In genomic region chr5:55319481-55319880, GRCh38 we compare ENCODE assay signal across 35 cellular contexts.
"Had no signal": no experiment of that assay in that cellular context is flagged by ENCODE, and none has a peak within 500 bp of the region (broad histone marks: within the 10 kb centered on the region; RNA-seq: fewer than 3 reads in every experiment).

No MANE protein-coding gene starts in this region.

- H3K27me3 ChIP-seq: breast epithelium, esophagus squamous epithelium, pancreas, sigmoid colon, tibial nerve had no signal

- H3K27ac Mint-ChIP-seq: activated naive CD4-positive, alpha-beta T cell treated with anti-CD3 and anti-CD28 coated beads, Interleukin-2, amount 10 ng/mL, durations not matched to agents 7 days and 5 days; activated naive CD8-positive, alpha-beta T cell treated with anti-CD3 and anti-CD28 coated beads, Interleukin-2, amount 10 ng/mL, durations not matched to agents 7 days and 5 days; activated T-helper 1 cell treated with anti-CD3 and anti-CD28 coated beads, Interleukin-12 subunit alpha, Interleukin-12 subunit beta, Interleukin-2, Interleukin-4 antibody, amounts not matched to agents 30 ng/mL and 10 ng/mL and 1 ng/mL, durations not matched to agents 14 hours and 24 hours and 36 hours; stimulated activated effector memory CD8-positive, alpha-beta T cell treated with anti-CD3 and anti-CD28 coated beads, Interleukin-12 subunit alpha, Interleukin-12 subunit beta, amount 100 ng/mL, for 72 hours; stimulated activated naive CD8-positive, alpha-beta T cell treated with anti-CD3 and anti-CD28 coated beads, Interleukin-15, Interleukin-2, amounts not matched to agents 100 ng/mL and 50 ng/mL, for 24 hours; T-helper 1 cell treated with Interleukin-12 subunit alpha and Interleukin-12 subunit beta and Interleukin-4 antibody, amounts not matched to agents 30 μg/mL and 1 μg/mL, for 36 hours had no signal

- H3K36me3 ChIP-seq: breast epithelium, pancreas, prostate gland, sigmoid colon had no signal

- H3K27ac ChIP-seq: breast epithelium, epithelial cell of prostate, esophagus squamous epithelium, pancreas, prostate gland, tibial nerve, VCaP had no signal

- H3K9me3 Mint-ChIP-seq: central memory CD8-positive, alpha-beta T cell; stimulated activated effector memory CD8-positive, alpha-beta T cell treated with anti-CD3 and anti-CD28 coated beads, Interleukin-12 subunit alpha, Interleukin-12 subunit beta, amount 100 ng/mL, for 72 hours had no signal

- H3K4me1 ChIP-seq: breast epithelium, prostate gland had no signal

- H3K4me3 Mint-ChIP-seq: activated naive CD4-positive, alpha-beta T cell treated with anti-CD3 and anti-CD28 coated beads, Interleukin-2, amount 10 ng/mL, durations not matched to agents 7 days and 5 days; activated naive CD8-positive, alpha-beta T cell treated with anti-CD3 and anti-CD28 coated beads, Interleukin-2, amount 10 ng/mL, durations not matched to agents 7 days and 5 days; activated T-helper 1 cell treated with anti-CD3 and anti-CD28 coated beads, Interleukin-12 subunit alpha, Interleukin-12 subunit beta, Interleukin-2, Interleukin-4 antibody, amounts not matched to agents 30 ng/mL and 10 ng/mL and 1 ng/mL, durations not matched to agents 14 hours and 24 hours and 36 hours; central memory CD8-positive, alpha-beta T cell; naive thymus-derived CD8-positive, alpha-beta T cell; neural crest cell; stimulated activated effector memory CD8-positive, alpha-beta T cell treated with anti-CD3 and anti-CD28 coated beads, Interleukin-12 subunit alpha, Interleukin-12 subunit beta, amount 100 ng/mL, for 72 hours; stimulated activated naive CD8-positive, alpha-beta T cell treated with anti-CD3 and anti-CD28 coated beads, Interleukin-15, Interleukin-2, amounts not matched to agents 100 ng/mL and 50 ng/mL, for 24 hours; T-helper 1 cell treated with Interleukin-12 subunit alpha and Interleukin-12 subunit beta and Interleukin-4 antibody, amounts not matched to agents 30 μg/mL and 1 μg/mL, for 36 hours had no signal

- ATAC-seq: activated CD4-positive, CD25-positive, alpha-beta regulatory T cell treated with anti-CD3 and anti-CD28 coated beads, Interleukin-2, amount 50 U/mL, for 24 hours; left cardiac atrium; left ventricle myocardium superior; naive thymus-derived CD8-positive, alpha-beta T cell; pancreas; stimulated activated effector memory CD8-positive, alpha-beta T cell treated with anti-CD3 and anti-CD28 coated beads, Interleukin-12 subunit alpha, Interleukin-12 subunit beta, amount 100 ng/mL, for 72 hours had no signal

- DNase-seq: activated CD4-positive, alpha-beta T cell treated with anti-CD3 and anti-CD28 coated beads for 48 hours; activated CD4-positive, alpha-beta T cell treated with anti-CD3 and anti-CD28 coated beads, Interleukin-2, amount 50 U/mL, for 48 hours; activated CD8-positive, alpha-beta memory T cell treated with anti-CD3 and anti-CD28 coated beads, Interleukin-2, amount 50 U/mL, for 4 hours; activated gamma-delta T cell; activated naive CD4-positive, alpha-beta T cell treated with anti-CD3 and anti-CD28 coated beads, Interleukin-2, amount 10 ng/mL, durations not matched to agents 7 days and 5 days; activated naive CD8-positive, alpha-beta T cell treated with anti-CD3 and anti-CD28 coated beads, Interleukin-2, amount 10 ng/mL, durations not matched to agents 7 days and 5 days; activated T-cell treated with anti-CD3 and anti-CD28 coated beads, Interleukin-2, amount 50 U/mL, for 1 hour; amygdala; dermis blood vessel endothelial cell; effector CD4-positive, alpha-beta T cell; esophagus squamous epithelium; head of caudate nucleus; hippocampal formation; left cardiac atrium; left ventricle myocardium superior; naive thymus-derived CD8-positive, alpha-beta T cell; nucleus accumbens; pancreas; retina; sigmoid colon; small intestine; stimulated activated CD4-positive, alpha-beta T cell treated with anti-CD3 and anti-CD28 coated beads, Interleukin-4, amount 100 ng/mL, for 24 hours; T-helper 9 cell had no signal

- H3K27me3 Mint-ChIP-seq: activated naive CD4-positive, alpha-beta T cell treated with anti-CD3 and anti-CD28 coated beads, Interleukin-2, amount 10 ng/mL, durations not matched to agents 7 days and 5 days; activated naive CD8-positive, alpha-beta T cell treated with anti-CD3 and anti-CD28 coated beads, Interleukin-2, amount 10 ng/mL, durations not matched to agents 7 days and 5 days; central memory CD8-positive, alpha-beta T cell; naive thymus-derived CD8-positive, alpha-beta T cell; stimulated activated naive CD8-positive, alpha-beta T cell treated with anti-CD3 and anti-CD28 coated beads, Interleukin-15, Interleukin-2, amounts not matched to agents 100 ng/mL and 50 ng/mL, for 24 hours had no signal

- H3K9me3 ChIP-seq: breast epithelium, esophagus squamous epithelium, pancreas, prostate gland, sigmoid colon, tibial nerve had no signal

- H3K4me3 ChIP-seq: breast epithelium, esophagus squamous epithelium, pancreas, prostate gland, sigmoid colon, tibial nerve had no signal
